ENCODE assay signal across 8 cellular contexts in the genomic region with DNA sequence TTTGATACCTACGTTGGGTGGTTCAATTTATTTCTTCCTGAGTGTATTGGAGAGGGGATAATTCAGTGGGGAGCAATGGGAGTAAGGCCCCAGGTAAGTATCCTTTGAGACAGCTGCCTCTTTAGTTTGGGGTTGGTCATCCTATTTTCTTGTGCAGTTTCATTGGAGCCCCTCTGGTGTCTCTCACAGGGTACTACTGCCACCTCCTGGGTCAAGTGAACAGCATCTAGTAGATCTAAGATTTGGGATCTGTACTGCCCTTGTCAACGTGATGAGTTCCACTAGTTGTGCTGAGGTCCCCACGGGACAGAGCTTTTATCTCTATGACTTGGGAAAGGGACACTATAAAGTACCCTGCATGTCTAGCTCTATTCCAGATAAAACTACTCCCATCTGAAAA.
DNase-seq lines count a peak whose midpoint lies in the region; ATAC-seq and TF ChIP-seq lines count a peak whose summit lies in the region.

No MANE protein-coding gene starts in this region.

- H3K9me3 Mint-ChIP-seq in T-helper 2 cell treated with Interferon-gamma antibody and Interleukin-4, amounts not matched to agents 5 μg/mL and 100 μg/mL, for 36 hours: no peaks in the 10 kb centered on the region
- no peaks in the 10 kb centered on the region for H3K9me3 Mint-ChIP-seq in nephron
- H3K9me3 Mint-ChIP-seq in mesothelial cell of epicardium: peaks cover 8% of the 10 kb centered on the region

- no peaks in the 10 kb centered on the region for H3K27me3 Mint-ChIP-seq in T-helper 2 cell treated with Interferon-gamma antibody and Interleukin-4, amounts not matched to agents 5 μg/mL and 100 μg/mL, for 36 hours (ENCODE audit: low read depth)
- H3K27me3 Mint-ChIP-seq in nephron (ENCODE audit: low read depth): no peaks in the 10 kb centered on the region
- no peaks in the 10 kb centered on the region for H3K27me3 Mint-ChIP-seq in mesothelial cell of epicardium (ENCODE audit: low read depth)

- H3K36me3 Mint-ChIP-seq in T-helper 2 cell treated with Interferon-gamma antibody and Interleukin-4, amounts not matched to agents 5 μg/mL and 100 μg/mL, for 36 hours (ENCODE audit: low read depth): no peaks in the 10 kb centered on the region
- H3K36me3 Mint-ChIP-seq in nephron (ENCODE audit: low read depth): no peaks in the 10 kb centered on the region
- H3K36me3 Mint-ChIP-seq in mesothelial cell of epicardium: no peaks in the 10 kb centered on the region

- no peak for TF ChIP-seq POLR2A in erythroblast (IDR thresholded peaks at IDR 0.05; ENCODE audit: low read length)

- peak; percentile 98 for ATAC-seq in GM21786 (IDR thresholded peaks at IDR 0.05; ENCODE audit: unreplicated experiment)

- no peak overlapping the region for H3K4me3 Mint-ChIP-seq in T-helper 2 cell treated with Interferon-gamma antibody and Interleukin-4, amounts not matched to agents 5 μg/mL and 100 μg/mL, for 36 hours
- H3K4me3 Mint-ChIP-seq in nephron (no peak overlapping the region), mesothelial cell of epicardium (no peak overlapping the region)

- peak in 3 of 5 experiments; percentile 9 to 55 (median 12) for DNase-seq in T-helper 2 cell
- DNase-seq in T-helper 2 cell treated with Interferon-gamma antibody and Interleukin-4, amounts not matched to agents 5 μg/mL and 100 μg/mL, for 36 hours (ENCODE audit: low spot score): no peak
- DNase-seq in LHCN-M2 (ENCODE audit: low read depth): peak; percentile 32
- DNase-seq in activated CD4-positive, alpha-beta T cell treated with anti-CD3 and anti-CD28 coated beads for 1 hour: peak; percentile 14
- DNase-seq in erythroblast (lab: John Stamatoyannopoulos, UW): peak; percentile 26 to 35
- DNase-seq in mesothelial cell of epicardium (ENCODE audit: low spot score in 2 of 2, unreplicated experiment in 2 of 2): no peak

- no peaks in the 10 kb centered on the region for H3K4me1 Mint-ChIP-seq in T-helper 2 cell treated with Interferon-gamma antibody and Interleukin-4, amounts not matched to agents 5 μg/mL and 100 μg/mL, for 36 hours (ENCODE audit: low read depth)
- H3K4me1 Mint-ChIP-seq in nephron: no peaks in the 10 kb centered on the region
- H3K4me1 Mint-ChIP-seq in mesothelial cell of epicardium: no peaks in the 10 kb centered on the region

- no peak overlapping the region for H3K27ac Mint-ChIP-seq in T-helper 2 cell treated with Interferon-gamma antibody and Interleukin-4, amounts not matched to agents 5 μg/mL and 100 μg/mL, for 36 hours
- H3K27ac Mint-ChIP-seq in nephron (no peak overlapping the region), mesothelial cell of epicardium (no peak overlapping the region)

- peak; percentile 16 to 43 (median 40) for TF ChIP-seq CTCF in nephron (IDR thresholded peaks at IDR 0.05; ENCODE audit: unreplicated experiment in 3 of 3)
- no peak for TF ChIP-seq CTCF in mesothelial cell of epicardium (IDR thresholded peaks at IDR 0.05; ENCODE audit: unreplicated experiment)

Comparison
In these comparisons a context has a peak if more than half of its experiments do, and no peak if none do; other contexts are left out.
1. DNase-seq: peak in T-helper 2 cell (3 of 5), LHCN-M2 (single experiment), activated CD4-positive, alpha-beta T cell treated with anti-CD3 and anti-CD28 coated beads for 1 hour (single experiment) and erythroblast (2 of 2); none in T-helper 2 cell treated with Interferon-gamma antibody and Interleukin-4, amounts not matched to agents 5 μg/mL and 100 μg/mL, for 36 hours (single experiment) and mesothelial cell of epicardium (0 of 2).